ENCODE assay signal across 1 cellular context in genomic region chr6:16236648-16237199, GRCh38.
TF ChIP-seq lines count a peak whose summit lies in the region.

No MANE protein-coding gene starts in this region.

TF ChIP-seq in GM12878, 131 proteins besides CTCF, POLR2A, EP300 and RAD21 (continued from another document):
- TF ChIP-seq ZBTB4 (CRISPR knock-in tag; IDR thresholded peaks at IDR 0.05): no peak
- TF ChIP-seq SPI1 (IDR thresholded peaks at IDR 0.05; ENCODE audit: borderline replicate concordance, insufficient read depth, low read depth, low read length): peak; percentile 82
- peak in 1 of 2 experiments; percentile 47; a peak in 1 of 4 replicates for TF ChIP-seq ETV6 (conservative IDR thresholded peaks at IDR 0.05 in 1 of 2, IDR thresholded peaks at IDR 0.05 in 1 of 2; ENCODE audit: borderline replicate concordance in 1 of 2, low read depth in 1 of 2)
- peak; percentile 70 for TF ChIP-seq IKZF1 (conservative IDR thresholded peaks at IDR 0.05)
- peak; percentile 68 for TF ChIP-seq RUNX3 (IDR thresholded peaks at IDR 0.05; ENCODE audit: low read length)
- TF ChIP-seq, protein P1, sequence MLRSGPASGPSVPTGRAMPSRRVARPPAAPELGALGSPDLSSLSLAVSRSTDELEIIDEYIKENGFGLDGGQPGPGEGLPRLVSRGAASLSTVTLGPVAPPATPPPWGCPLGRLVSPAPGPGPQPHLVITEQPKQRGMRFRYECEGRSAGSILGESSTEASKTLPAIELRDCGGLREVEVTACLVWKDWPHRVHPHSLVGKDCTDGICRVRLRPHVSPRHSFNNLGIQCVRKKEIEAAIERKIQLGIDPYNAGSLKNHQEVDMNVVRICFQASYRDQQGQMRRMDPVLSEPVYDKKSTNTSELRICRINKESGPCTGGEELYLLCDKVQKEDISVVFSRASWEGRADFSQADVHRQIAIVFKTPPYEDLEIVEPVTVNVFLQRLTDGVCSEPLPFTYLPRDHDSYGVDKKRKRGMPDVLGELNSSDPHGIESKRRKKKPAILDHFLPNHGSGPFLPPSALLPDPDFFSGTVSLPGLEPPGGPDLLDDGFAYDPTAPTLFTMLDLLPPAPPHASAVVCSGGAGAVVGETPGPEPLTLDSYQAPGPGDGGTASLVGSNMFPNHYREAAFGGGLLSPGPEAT (IDR thresholded peaks at IDR 0.05; ENCODE audit: low read depth): peak; percentile 56; the same call in 1 of the 2 replicates
- TF ChIP-seq BHLHE40 (IDR thresholded peaks at IDR 0.05; ENCODE audit: borderline replicate concordance in 1 of 2, low read depth in 2 of 2, low read length in 1 of 2): 0 out of 4 replicates have a peak, but pooled peaks of 1 of the 2 experiments have one; percentile 6
- 0 out of 2 replicates have a peak, but pooled peaks have one; percentile 50 for TF ChIP-seq EED (IDR thresholded peaks at IDR 0.05; ENCODE audit: low read depth)
- TF ChIP-seq IKZF2 (IDR thresholded peaks at IDR 0.05): peak; percentile 80 to 89
- peak; percentile 73; the same call in 1 of the 2 replicates for TF ChIP-seq MTA2 (IDR thresholded peaks at IDR 0.05; ENCODE audit: low read depth)
- TF ChIP-seq E2F4 (IDR thresholded peaks at IDR 0.05; ENCODE audit: low read depth, low read length): no peak
